ENCODE assay signal across 1 cellular context in the genomic region with DNA sequence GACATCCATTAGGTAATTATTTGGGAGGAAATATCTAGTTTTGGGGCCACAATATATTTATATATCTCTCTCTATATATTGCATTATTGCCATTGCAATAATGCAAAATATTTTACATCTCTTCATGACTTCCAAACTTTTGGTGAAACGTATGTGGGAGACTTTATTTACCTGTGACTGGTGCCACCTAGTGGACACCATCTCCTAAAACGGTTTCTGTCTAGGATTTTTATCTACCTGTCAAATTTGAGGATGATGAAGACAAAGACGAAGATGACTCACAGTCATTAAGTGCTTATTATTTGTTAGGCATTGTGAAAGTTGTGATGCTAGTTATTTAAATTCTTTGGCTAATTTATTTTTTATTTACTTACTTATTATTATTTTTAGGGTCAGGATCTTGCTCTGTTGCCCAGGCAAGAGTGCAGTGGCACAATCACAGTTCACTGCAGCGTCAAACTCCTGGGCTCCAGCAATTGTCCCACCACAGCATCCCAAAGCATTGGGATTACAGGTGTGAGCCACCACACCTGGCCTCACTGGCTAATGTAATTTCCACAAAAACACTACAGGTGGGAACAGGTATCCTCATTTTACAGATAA.
TF ChIP-seq lines count a peak whose summit lies in the region.

No MANE protein-coding gene starts in this region.

TF ChIP-seq in H1, 55 proteins besides CTCF, POLR2A, EP300 and RAD21:
- TF ChIP-seq ZNF274 (IDR thresholded peaks at IDR 0.05; ENCODE audit: borderline replicate concordance, extremely low read depth, low read length) (no peak), SRF (IDR thresholded peaks at IDR 0.05; ENCODE audit: low read depth, low read length) (no peak), SIN3A (conservative IDR thresholded peaks at IDR 0.05 in 1 of 2, IDR thresholded peaks at IDR 0.05 in 1 of 2; ENCODE audit: low read depth in 1 of 2, low read length in 2 of 2) (no peak), FOSL1 (IDR thresholded peaks at IDR 0.05; ENCODE audit: insufficient read depth, low read depth, low read length) (no peak), RFX5 (IDR thresholded peaks at IDR 0.05; ENCODE audit: borderline replicate concordance, low read depth, low read length) (no peak), SP4 (IDR thresholded peaks at IDR 0.05; ENCODE audit: low read length) (no peak), ASH2L (IDR thresholded peaks at IDR 0.05; ENCODE audit: low read length) (no peak), KDM1A (IDR thresholded peaks at IDR 0.05; ENCODE audit: borderline replicate concordance, low read length) (no peak), TCF12 (IDR thresholded peaks at IDR 0.05; ENCODE audit: low read depth, low read length) (no peak), KDM4A (IDR thresholded peaks at IDR 0.05; ENCODE audit: low read depth, low read length, severe bottlenecking) (no peak), CTBP2 (IDR thresholded peaks at IDR 0.05; ENCODE audit: borderline replicate concordance, insufficient read depth, insufficient read length, low read length) (no peak), CBX5 (IDR thresholded peaks at IDR 0.05; ENCODE audit: low read depth, low read length) (no peak), TEAD4 (IDR thresholded peaks at IDR 0.05; ENCODE audit: low read depth, low read length) (no peak), GTF2F1 (IDR thresholded peaks at IDR 0.05; ENCODE audit: borderline replicate concordance, low read depth, low read length) (no peak), POU5F1 (IDR thresholded peaks at IDR 0.05; ENCODE audit: low read depth, low read length) (no peak), NANOG (IDR thresholded peaks at IDR 0.05; ENCODE audit: insufficient read depth, low read depth, low read length, poor library complexity, severe bottlenecking) (no peak)
- TF ChIP-seq, protein P1, sequence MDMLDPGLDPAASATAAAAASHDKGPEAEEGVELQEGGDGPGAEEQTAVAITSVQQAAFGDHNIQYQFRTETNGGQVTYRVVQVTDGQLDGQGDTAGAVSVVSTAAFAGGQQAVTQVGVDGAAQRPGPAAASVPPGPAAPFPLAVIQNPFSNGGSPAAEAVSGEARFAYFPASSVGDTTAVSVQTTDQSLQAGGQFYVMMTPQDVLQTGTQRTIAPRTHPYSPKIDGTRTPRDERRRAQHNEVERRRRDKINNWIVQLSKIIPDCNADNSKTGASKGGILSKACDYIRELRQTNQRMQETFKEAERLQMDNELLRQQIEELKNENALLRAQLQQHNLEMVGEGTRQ (IDR thresholded peaks at IDR 0.05; ENCODE audit: low read length), result no peak
